ENCODE assay signal across 1 cellular context in the genomic region with DNA sequence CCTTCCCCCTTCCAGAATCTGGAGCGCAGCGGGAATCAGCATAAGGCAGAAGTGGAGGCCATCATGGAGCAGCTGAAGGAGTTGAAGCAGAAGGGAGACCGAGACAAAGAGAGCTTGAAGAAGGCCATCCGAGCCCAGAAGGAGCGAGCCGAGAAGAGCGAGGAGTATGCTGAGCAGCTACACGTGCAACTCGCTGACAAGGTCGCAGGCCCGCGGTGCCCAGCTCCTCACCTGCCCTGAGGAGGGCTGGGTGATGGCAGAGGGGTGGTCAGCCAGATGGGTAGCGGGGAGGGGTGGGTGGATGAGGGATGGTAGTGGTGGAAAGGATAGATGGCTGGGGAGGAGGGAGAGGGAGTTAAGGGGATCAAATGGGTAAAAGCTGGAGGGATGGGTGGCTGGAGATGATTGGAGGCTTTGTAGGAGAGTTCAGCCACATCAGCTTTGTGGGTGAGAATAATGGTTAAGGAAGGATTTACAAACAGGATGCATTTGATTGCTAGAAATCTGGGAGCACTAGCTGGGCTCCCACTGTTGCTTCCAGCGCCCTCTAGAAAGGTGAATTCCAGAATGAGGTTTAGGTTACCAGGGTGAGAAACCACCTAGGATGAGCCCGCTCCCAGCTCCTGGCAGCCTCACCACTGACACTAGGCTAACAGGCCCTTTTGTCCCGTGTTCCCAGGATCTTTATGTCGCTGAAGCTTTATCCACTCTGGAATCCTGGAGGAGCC.
TF ChIP-seq lines count a peak whose summit lies in the region.

No MANE protein-coding gene starts in this region.

TF ChIP-seq in GM23338, 12 proteins besides CTCF, POLR2A, EP300 and RAD21 (continued from another document):
- TF ChIP-seq, protein P1, sequence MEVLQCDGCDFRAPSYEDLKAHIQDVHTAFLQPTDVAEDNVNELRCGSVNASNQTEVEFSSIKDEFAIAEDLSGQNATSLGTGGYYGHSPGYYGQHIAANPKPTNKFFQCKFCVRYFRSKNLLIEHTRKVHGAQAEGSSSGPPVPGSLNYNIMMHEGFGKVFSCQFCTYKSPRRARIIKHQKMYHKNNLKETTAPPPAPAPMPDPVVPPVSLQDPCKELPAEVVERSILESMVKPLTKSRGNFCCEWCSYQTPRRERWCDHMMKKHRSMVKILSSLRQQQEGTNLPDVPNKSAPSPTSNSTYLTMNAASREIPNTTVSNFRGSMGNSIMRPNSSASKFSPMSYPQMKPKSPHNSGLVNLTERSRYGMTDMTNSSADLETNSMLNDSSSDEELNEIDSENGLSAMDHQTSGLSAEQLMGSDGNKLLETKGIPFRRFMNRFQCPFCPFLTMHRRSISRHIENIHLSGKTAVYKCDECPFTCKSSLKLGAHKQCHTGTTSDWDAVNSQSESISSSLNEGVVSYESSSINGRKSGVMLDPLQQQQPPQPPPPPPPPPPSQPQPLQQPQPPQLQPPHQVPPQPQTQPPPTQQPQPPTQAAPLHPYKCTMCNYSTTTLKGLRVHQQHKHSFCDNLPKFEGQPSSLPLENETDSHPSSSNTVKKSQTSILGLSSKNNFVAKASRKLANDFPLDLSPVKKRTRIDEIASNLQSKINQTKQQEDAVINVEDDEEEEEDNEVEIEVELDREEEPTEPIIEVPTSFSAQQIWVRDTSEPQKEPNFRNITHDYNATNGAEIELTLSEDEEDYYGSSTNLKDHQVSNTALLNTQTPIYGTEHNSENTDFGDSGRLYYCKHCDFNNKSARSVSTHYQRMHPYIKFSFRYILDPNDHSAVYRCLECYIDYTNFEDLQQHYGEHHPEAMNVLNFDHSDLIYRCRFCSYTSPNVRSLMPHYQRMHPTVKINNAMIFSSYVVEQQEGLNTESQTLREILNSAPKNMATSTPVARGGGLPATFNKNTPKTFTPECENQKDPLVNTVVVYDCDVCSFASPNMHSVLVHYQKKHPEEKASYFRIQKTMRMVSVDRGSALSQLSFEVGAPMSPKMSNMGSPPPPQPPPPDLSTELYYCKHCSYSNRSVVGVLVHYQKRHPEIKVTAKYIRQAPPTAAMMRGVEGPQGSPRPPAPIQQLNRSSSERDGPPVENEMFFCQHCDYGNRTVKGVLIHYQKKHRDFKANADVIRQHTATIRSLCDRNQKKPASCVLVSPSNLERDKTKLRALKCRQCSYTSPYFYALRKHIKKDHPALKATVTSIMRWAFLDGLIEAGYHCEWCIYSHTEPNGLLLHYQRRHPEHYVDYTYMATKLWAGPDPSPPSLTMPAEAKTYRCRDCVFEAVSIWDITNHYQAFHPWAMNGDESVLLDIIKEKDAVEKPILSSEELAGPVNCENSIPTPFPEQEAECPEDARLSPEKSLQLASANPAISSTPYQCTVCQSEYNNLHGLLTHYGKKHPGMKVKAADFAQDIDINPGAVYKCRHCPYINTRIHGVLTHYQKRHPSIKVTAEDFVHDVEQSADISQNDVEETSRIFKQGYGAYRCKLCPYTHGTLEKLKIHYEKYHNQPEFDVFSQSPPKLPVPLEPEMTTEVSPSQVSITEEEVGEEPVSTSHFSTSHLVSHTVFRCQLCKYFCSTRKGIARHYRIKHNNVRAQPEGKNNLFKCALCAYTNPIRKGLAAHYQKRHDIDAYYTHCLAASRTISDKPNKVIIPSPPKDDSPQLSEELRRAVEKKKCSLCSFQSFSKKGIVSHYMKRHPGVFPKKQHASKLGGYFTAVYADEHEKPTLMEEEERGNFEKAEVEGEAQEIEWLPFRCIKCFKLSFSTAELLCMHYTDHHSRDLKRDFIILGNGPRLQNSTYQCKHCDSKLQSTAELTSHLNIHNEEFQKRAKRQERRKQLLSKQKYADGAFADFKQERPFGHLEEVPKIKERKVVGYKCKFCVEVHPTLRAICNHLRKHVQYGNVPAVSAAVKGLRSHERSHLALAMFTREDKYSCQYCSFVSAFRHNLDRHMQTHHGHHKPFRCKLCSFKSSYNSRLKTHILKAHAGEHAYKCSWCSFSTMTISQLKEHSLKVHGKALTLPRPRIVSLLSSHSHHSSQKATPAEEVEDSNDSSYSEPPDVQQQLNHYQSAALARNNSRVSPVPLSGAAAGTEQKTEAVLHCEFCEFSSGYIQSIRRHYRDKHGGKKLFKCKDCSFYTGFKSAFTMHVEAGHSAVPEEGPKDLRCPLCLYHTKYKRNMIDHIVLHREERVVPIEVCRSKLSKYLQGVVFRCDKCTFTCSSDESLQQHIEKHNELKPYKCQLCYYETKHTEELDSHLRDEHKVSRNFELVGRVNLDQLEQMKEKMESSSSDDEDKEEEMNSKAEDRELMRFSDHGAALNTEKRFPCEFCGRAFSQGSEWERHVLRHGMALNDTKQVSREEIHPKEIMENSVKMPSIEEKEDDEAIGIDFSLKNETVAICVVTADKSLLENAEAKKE (CRISPR knock-in tag; IDR thresholded peaks at IDR 0.05), result no peak
- no peak for TF ChIP-seq ZNF331 (CRISPR knock-in tag; IDR thresholded peaks at IDR 0.05; ENCODE audit: low read depth)
- no peak for TF ChIP-seq EZH2 (IDR thresholded peaks at IDR 0.05; ENCODE audit: low read depth, unreplicated experiment)
